In the genomic region with DNA sequence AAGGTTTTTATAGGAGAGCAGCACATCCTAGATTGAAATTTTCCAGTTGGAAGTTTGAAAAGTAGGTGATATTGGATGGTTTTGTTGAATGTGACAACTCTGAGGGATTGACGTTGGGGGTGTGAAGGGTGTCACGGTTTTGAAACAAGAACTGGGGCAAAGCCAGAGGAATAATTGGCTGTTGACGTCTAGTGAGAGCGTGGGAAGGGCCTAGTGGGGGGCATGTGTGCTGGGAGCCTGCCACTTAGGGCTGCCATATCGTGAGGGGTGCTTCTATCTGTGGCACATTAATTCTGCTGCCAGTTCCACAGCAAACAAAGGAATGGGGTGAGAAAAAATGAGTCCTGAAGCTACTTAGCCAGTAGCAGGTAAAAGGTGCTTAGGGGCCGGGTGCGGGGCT, we compare ENCODE assay signal across 23 cellular contexts.
DNase-seq lines count a peak whose midpoint lies in the region; ATAC-seq and TF ChIP-seq lines count a peak whose summit lies in the region.
"Had no signal": no experiment of that assay in that cellular context is flagged by ENCODE, and none has a peak within 500 bp of the region (broad histone marks: within the 10 kb centered on the region; RNA-seq: fewer than 3 reads in every experiment).

No MANE protein-coding gene starts in this region.

- H3K4me3 ChIP-seq in CD4-positive, alpha-beta memory T cell (ENCODE audit: low read length in 2 of 2): no peak overlapping the region
- no peak overlapping the region for H3K4me3 ChIP-seq in DOHH2 (ENCODE audit: low read length)
- H3K4me3 ChIP-seq in right cardiac atrium (ENCODE audit: low read length): no peak overlapping the region
- H3K4me3 ChIP-seq: BLaER1, K562, MG63, SJCRH30 had no signal

- WGBS in right cardiac atrium: 71% methylated on average over 7 of the region's 7 CpGs

- H3K27ac ChIP-seq in CD4-positive, alpha-beta memory T cell (ENCODE audit: low read depth, low read length): no peak overlapping the region
- H3K27ac ChIP-seq in DOHH2 (ENCODE audit: low read depth, low read length) (peak overlapping the region; percentile 51), right cardiac atrium (ENCODE audit: low read length) (peak overlapping the region; percentile 85)
- H3K27ac ChIP-seq: BLaER1, HL-60, RWPE1, SJCRH30 had no signal

- H3K27me3 ChIP-seq in CD4-positive, alpha-beta memory T cell (ENCODE audit: insufficient read depth, low read length): no peaks in the 10 kb centered on the region
- H3K27me3 ChIP-seq in DOHH2 (ENCODE audit: control insufficient read depth, low read length) (no peaks in the 10 kb centered on the region), right cardiac atrium (ENCODE audit: control insufficient read depth, insufficient read depth) (no peaks in the 10 kb centered on the region)
- H3K27me3 ChIP-seq: BLaER1, MG63, SJCRH30 had no signal

- no peaks in the 10 kb centered on the region for H4K20me1 ChIP-seq in DOHH2 (ENCODE audit: control insufficient read depth, insufficient read depth, low read depth, low read length)

- H3K27me3 Mint-ChIP-seq in CD4-positive, alpha-beta memory T cell: no peaks in the 10 kb centered on the region
- H3K27me3 Mint-ChIP-seq in stimulated activated naive CD8-positive, alpha-beta T cell treated with anti-CD3 and anti-CD28 coated beads, Interleukin-15, amount 100 ng/mL, for 72 hours: no peaks in the 10 kb centered on the region

- no peak for TF ChIP-seq CTCF in DOHH2 (IDR thresholded peaks at IDR 0.05; ENCODE audit: low read depth, low read length, poor library complexity, severe bottlenecking)

- POLR2A ChIA-PET in CD4-positive, alpha-beta memory T cell (lab: Charles Lee; ENCODE audit: partially characterized antibody): interaction anchor here (1.4 to 3.1 kb wide), 5 partner anchors 7 to 94 kb away, joined by 4 to 21 read pairs (median 4); no protein-coding TSS in a partner anchor

- CTCF ChIA-PET in CD4-positive, alpha-beta memory T cell (lab: Charles Lee; ENCODE audit: partially characterized antibody): interaction anchor here (0.9 to 5.4 kb wide), 12 partner anchors 12 to 451 kb away, joined by 3 to 70 read pairs (median 7); no protein-coding TSS in a partner anchor

- peak overlapping the region; percentile 11 to 78 (median 54) for H3K27ac Mint-ChIP-seq in CD4-positive, alpha-beta memory T cell
- H3K27ac Mint-ChIP-seq in stimulated activated naive CD8-positive, alpha-beta T cell treated with anti-CD3 and anti-CD28 coated beads, Interleukin-15, amount 100 ng/mL, for 72 hours: peak overlapping the region in 1 of 2 donors; percentile 50

- H3K36me3 Mint-ChIP-seq in CD4-positive, alpha-beta memory T cell: peaks cover 8 to 61% of the 10 kb centered on the region in 2 donors

- ATAC-seq in Right ventricle myocardium superior (ENCODE audit: poor library complexity): peak; percentile 63
- ATAC-seq in right cardiac atrium: peak; percentile 59 to 64
- no peak for ATAC-seq in stimulated activated naive CD8-positive, alpha-beta T cell treated with anti-CD3 and anti-CD28 coated beads, Interleukin-15, amount 100 ng/mL, for 72 hours
- ATAC-seq: HepG2, K562 had no signal

- H3K4me1 Mint-ChIP-seq in CD4-positive, alpha-beta memory T cell: peaks cover 5 to 31% (median 9%) of the 10 kb centered on the region in 4 donors
- no peaks in the 10 kb centered on the region for H3K4me1 Mint-ChIP-seq in stimulated activated naive CD8-positive, alpha-beta T cell treated with anti-CD3 and anti-CD28 coated beads, Interleukin-15, amount 100 ng/mL, for 72 hours

- H3F3A ChIP-seq in DOHH2 (ENCODE audit: control insufficient read depth, insufficient read depth): peaks cover 8% of the 10 kb centered on the region; the same call in 1 of the 2 replicates

- H3K4me2 ChIP-seq in DOHH2 (ENCODE audit: low read length): peak overlapping the region; percentile 16; the same call in 1 of the 2 replicates
- H3K4me2 ChIP-seq: BLaER1 had no signal

- intact Hi-C loops in CD4-positive, alpha-beta memory T cell (cut with micrococcal nuclease): no loop called here
- intact Hi-C loops in Right ventricle myocardium superior (cut with DNase I): loop anchor here (5.0 kb wide), 1 partner anchor 94 kb away; no protein-coding TSS in a partner anchor
- intact Hi-C loops in right cardiac atrium (cut with DNase I): loop anchor here in 3 of 4 donors (5.0 to 10.0 kb wide), 2 partner anchors 87 to 94 kb away; no protein-coding TSS in a partner anchor

- H3K9me3 ChIP-seq in CD4-positive, alpha-beta memory T cell (ENCODE audit: control insufficient read depth in 1 of 2, low read length in 2 of 2): no peaks in the 10 kb centered on the region
- H3K9me3 ChIP-seq in DOHH2 (ENCODE audit: control insufficient read depth, insufficient read depth, low read length) (no peaks in the 10 kb centered on the region), right cardiac atrium (ENCODE audit: control insufficient read depth, low read length) (no peaks in the 10 kb centered on the region)
- H3K9me3 ChIP-seq: BLaER1, MG63, SJCRH30 had no signal

- H3K4me1 ChIP-seq in CD4-positive, alpha-beta memory T cell (ENCODE audit: insufficient read depth, low read length): no peaks in the 10 kb centered on the region
- H3K4me1 ChIP-seq in DOHH2 (ENCODE audit: control insufficient read depth, low read length) (peaks cover 58% of the 10 kb centered on the region), right cardiac atrium (ENCODE audit: control insufficient read depth, insufficient read depth, low read length) (no peaks in the 10 kb centered on the region)
- H3K4me1 ChIP-seq: SJCRH30 had no signal

- H3K9me2 ChIP-seq in DOHH2 (replicated peaks; ENCODE audit: control insufficient read depth, low read length): no peaks in the 10 kb centered on the region

- DNase-seq in CD4-positive, alpha-beta memory T cell: no peak
- DNase-seq in Right ventricle myocardium superior (no peak), right cardiac atrium (peak in 1 of 3 donors; percentile 56), NOMO-1 treated with DMSO at 0.1 percent for 48 hours (lab: John Stamatoyannopoulos, UW; ENCODE audit: unreplicated experiment) (no peak), medulla oblongata (ENCODE audit: extremely low spot score) (no peak), Ammon's horn (ENCODE audit: low spot score) (no peak)
- no peak for DNase-seq in stimulated activated naive CD8-positive, alpha-beta T cell treated with anti-CD3 and anti-CD28 coated beads, Interleukin-15, amount 100 ng/mL, for 72 hours
- DNase-seq: DMS53, EL, GF-D8, MG63, NCI-H1417 treated with DMSO at 0.1 percent for 48 hours, NCI-H187, NCI-H2107, NCI-H446 treated with DMSO at 0.1 percent for 48 hours, NCI-H526 treated with DMSO at 0.1 percent for 48 hours, SJCRH30 had no signal

- H3K79me2 ChIP-seq in DOHH2 (ENCODE audit: control insufficient read depth, low read length): no peaks in the 10 kb centered on the region

- H3K36me3 ChIP-seq in CD4-positive, alpha-beta memory T cell (ENCODE audit: insufficient read depth, low read length): no peaks in the 10 kb centered on the region
- H3K36me3 ChIP-seq in DOHH2 (ENCODE audit: control insufficient read depth, low read length): peaks cover 38% of the 10 kb centered on the region
- H3K36me3 ChIP-seq: MG63, SJCRH30 had no signal

- H3K4me3 Mint-ChIP-seq in CD4-positive, alpha-beta memory T cell: no peak overlapping the region
- H3K4me3 Mint-ChIP-seq in stimulated activated naive CD8-positive, alpha-beta T cell treated with anti-CD3 and anti-CD28 coated beads, Interleukin-15, amount 100 ng/mL, for 72 hours: no peak overlapping the region

- H3K9me3 Mint-ChIP-seq in CD4-positive, alpha-beta memory T cell: no peaks in the 10 kb centered on the region
- no peaks in the 10 kb centered on the region for H3K9me3 Mint-ChIP-seq in stimulated activated naive CD8-positive, alpha-beta T cell treated with anti-CD3 and anti-CD28 coated beads, Interleukin-15, amount 100 ng/mL, for 72 hours
